ENCODE assay signal across 20 cellular contexts in the genomic region with DNA sequence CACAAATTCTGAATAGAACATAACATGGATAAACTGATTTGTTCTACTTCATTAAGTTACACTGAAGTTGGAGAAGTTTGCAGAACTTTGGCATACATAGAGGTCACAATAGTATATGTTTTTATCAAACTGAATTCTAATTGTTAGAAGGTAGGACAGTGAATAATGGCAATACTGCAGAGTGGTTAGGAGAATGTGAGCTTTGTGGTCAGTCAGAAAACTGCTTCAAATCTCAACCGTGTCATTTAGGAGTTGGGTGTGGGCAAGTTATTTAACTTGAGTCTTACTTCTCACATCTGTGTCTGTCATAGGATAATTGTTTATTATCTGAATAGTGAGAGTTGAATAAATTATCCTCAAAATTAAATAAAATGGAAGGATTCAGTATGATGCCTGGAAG.
DNase-seq lines count a peak whose midpoint lies in the region; ATAC-seq, FAIRE-seq and TF ChIP-seq lines count a peak whose summit lies in the region.
"Had no signal": no experiment of that assay in that cellular context is flagged by ENCODE, and none has a peak within 500 bp of the region (broad histone marks: within the 10 kb centered on the region; RNA-seq: fewer than 3 reads in every experiment).

No MANE protein-coding gene starts in this region.

- H3K4me1 ChIP-seq in astrocyte (ENCODE audit: insufficient read depth, low read length) = no peaks in the 10 kb centered on the region
- H3K4me1 ChIP-seq in smooth muscle cell (ENCODE audit: low read depth) = no peaks in the 10 kb centered on the region
- H3K4me1 ChIP-seq: A549; BLaER1 treated with 17β-estradiol and CSF1 and Interleukin-3, amounts not matched to agents 10 nM and 100 nM; Caco-2 had no signal

- H2AFZ ChIP-seq in astrocyte (ENCODE audit: low read depth, low read length) (no peak overlapping the region), smooth muscle cell (ENCODE audit: low read depth) (peak overlapping the region; percentile 47)

- H3K9me3 Mint-ChIP-seq in astrocyte (ENCODE audit: unreplicated experiment) = peaks cover 9% of the 10 kb centered on the region

- H3K9ac ChIP-seq in astrocyte (ENCODE audit: low read length) = no peak overlapping the region
- H3K9ac ChIP-seq in smooth muscle cell (ENCODE audit: low read depth) = no peak overlapping the region
- H3K9ac ChIP-seq: BLaER1 treated with 17β-estradiol and CSF1 and Interleukin-3, amounts not matched to agents 10 nM and 100 nM had no signal

- H3K36me3 ChIP-seq in astrocyte (ENCODE audit: insufficient read depth, low read length) (no peaks in the 10 kb centered on the region), smooth muscle cell (ENCODE audit: low read depth) (no peaks in the 10 kb centered on the region)
- H3K36me3 ChIP-seq: BLaER1 treated with 17β-estradiol and CSF1 and Interleukin-3, amounts not matched to agents 10 nM and 100 nM had no signal

- H3K36me3 Mint-ChIP-seq in astrocyte (ENCODE audit: low read depth, unreplicated experiment) = no peaks in the 10 kb centered on the region
- H3K36me3 Mint-ChIP-seq: CD8-positive, alpha-beta T cell had no signal

- TF ChIP-seq CTCF in astrocyte (IDR thresholded peaks at IDR 0.05; ENCODE audit: insufficient read depth, low read depth, low read length) (no peak), smooth muscle cell (IDR thresholded peaks at IDR 0.05; ENCODE audit: borderline replicate concordance, insufficient read depth, poor library complexity, severe bottlenecking) (no peak)

- no peaks in the 10 kb centered on the region for H3K9me3 ChIP-seq in astrocyte (ENCODE audit: insufficient read depth, low read depth, low read length)
- H3K9me3 ChIP-seq in smooth muscle cell (replicated peaks; ENCODE audit: low read depth) = no peaks in the 10 kb centered on the region
- H3K9me3 ChIP-seq: A549; BLaER1 treated with 17β-estradiol and CSF1 and Interleukin-3, amounts not matched to agents 10 nM and 100 nM; Caco-2 had no signal

- 35% methylated on average over 1 of the region's 1 CpG for WGBS in smooth muscle cell (ENCODE audit: low lambda C conversion rate)

- H3K27me3 ChIP-seq in astrocyte (ENCODE audit: insufficient read depth, low read length) (no peaks in the 10 kb centered on the region), smooth muscle cell (ENCODE audit: low read depth) (no peaks in the 10 kb centered on the region)
- H3K27me3 ChIP-seq: BLaER1 treated with 17β-estradiol and CSF1 and Interleukin-3, amounts not matched to agents 10 nM and 100 nM had no signal

- FAIRE-seq in GM18507 (lab: Jason Lieb, UNC) (peak; percentile 15), astrocyte (lab: Jason Lieb, UNC) (no peak)
- FAIRE-seq: A549, D721Med, G401.6, GM12891 had no signal

- H3K4me1 Mint-ChIP-seq in astrocyte (ENCODE audit: low read depth, unreplicated experiment) = peaks cover 4% of the 10 kb centered on the region
- H3K4me1 Mint-ChIP-seq: B cell had no signal

- no peaks in the 10 kb centered on the region for H3K79me2 ChIP-seq in astrocyte (ENCODE audit: insufficient read depth, low read length)
- H3K79me2 ChIP-seq in smooth muscle cell (ENCODE audit: low read depth) = no peaks in the 10 kb centered on the region

- H4K20me1 ChIP-seq in astrocyte (ENCODE audit: insufficient read depth, low read length) (no peaks in the 10 kb centered on the region), smooth muscle cell (ENCODE audit: low read depth) (no peaks in the 10 kb centered on the region)
- H4K20me1 ChIP-seq: BLaER1 treated with 17β-estradiol and CSF1 and Interleukin-3, amounts not matched to agents 10 nM and 100 nM had no signal

- no peak overlapping the region for H3K4me3 Mint-ChIP-seq in astrocyte (ENCODE audit: unreplicated experiment)
- H3K4me3 Mint-ChIP-seq: B cell; CD4-positive, alpha-beta T cell; CD8-positive, alpha-beta T cell had no signal

- DNase-seq in GM18507 (ENCODE audit: extremely low spot score, insufficient read length, low read depth) (no peak), astrocyte (ENCODE audit: low read depth) (peak; percentile 44), smooth muscle cell (lab: John Stamatoyannopoulos, UW; ENCODE audit: unreplicated experiment) (no peak)
- DNase-seq: AML-193; Caco-2; Calu3; CD4-positive, alpha-beta T cell; CD8-positive, alpha-beta T cell; DMS79 treated with DMSO at 0.1 percent for 48 hours; GF-D8 had no signal

- ATAC-seq in HG02938 (IDR thresholded peaks at IDR 0.05; ENCODE audit: unreplicated experiment) (no peak), GM19467 (IDR thresholded peaks at IDR 0.05; ENCODE audit: unreplicated experiment) (no peak)
- ATAC-seq: A549; CD8-positive, alpha-beta T cell had no signal

- no peak overlapping the region for H3K4me2 ChIP-seq in astrocyte (ENCODE audit: low read length)
- H3K4me2 ChIP-seq in smooth muscle cell = no peak overlapping the region
- H3K4me2 ChIP-seq: A549; BLaER1 treated with 17β-estradiol and CSF1 and Interleukin-3, amounts not matched to agents 10 nM and 100 nM had no signal

- H3K4me3 ChIP-seq in astrocyte (ENCODE audit: insufficient read depth, low read depth, low read length) = no peak overlapping the region
- H3K4me3 ChIP-seq in smooth muscle cell = no peak overlapping the region
- H3K4me3 ChIP-seq: A549; BLaER1 treated with 17β-estradiol and CSF1 and Interleukin-3, amounts not matched to agents 10 nM and 100 nM had no signal

- H3F3A ChIP-seq in smooth muscle cell (ENCODE audit: low read depth) = no peaks in the 10 kb centered on the region

- H3K27ac ChIP-seq in astrocyte (ENCODE audit: low read depth, low read length) (no peak overlapping the region), smooth muscle cell (ENCODE audit: low read depth) (no peak overlapping the region)
- H3K27ac ChIP-seq: 22Rv1; A549; BLaER1 treated with 17β-estradiol and CSF1 and Interleukin-3, amounts not matched to agents 10 nM and 100 nM; C4-2B had no signal

- H3K27ac Mint-ChIP-seq in astrocyte (ENCODE audit: unreplicated experiment) = no peak overlapping the region
- H3K27ac Mint-ChIP-seq: B cell; CD4-positive, alpha-beta T cell; CD8-positive, alpha-beta T cell had no signal

- no peaks in the 10 kb centered on the region for H3K27me3 Mint-ChIP-seq in astrocyte (ENCODE audit: low read depth, unreplicated experiment)
- H3K27me3 Mint-ChIP-seq: B cell; CD4-positive, alpha-beta T cell had no signal
